In the genomic region with DNA sequence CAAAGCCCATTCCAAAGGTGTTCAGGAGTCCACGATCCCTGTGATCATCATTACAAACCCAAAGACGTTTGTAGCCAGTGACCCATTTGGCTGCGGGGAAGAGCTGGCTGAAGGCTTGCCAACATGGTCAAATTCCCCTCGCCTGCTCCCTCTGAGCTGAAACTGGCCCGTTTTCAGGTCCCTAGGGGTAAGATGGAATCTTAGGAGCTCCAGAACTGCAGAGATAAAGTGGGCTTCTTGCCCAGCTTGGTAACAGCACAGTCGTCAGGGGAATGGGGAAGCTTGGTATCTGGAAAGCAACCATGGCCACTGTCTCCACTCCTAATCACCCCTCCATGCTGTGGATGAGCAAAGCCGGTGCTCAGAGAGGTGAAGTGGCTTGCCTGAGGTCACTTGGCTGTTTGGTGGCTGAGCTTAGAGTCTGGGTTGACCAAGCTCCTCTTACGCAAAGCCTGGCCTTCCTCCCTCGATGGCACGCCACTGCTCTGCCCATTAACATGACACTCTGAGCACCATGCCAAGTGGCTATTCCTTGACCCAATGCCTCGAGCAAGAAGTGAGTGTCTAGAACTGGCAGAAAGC, we compare ENCODE assay signal across 11 cellular contexts.
DNase-seq lines count a peak whose midpoint lies in the region; ATAC-seq and TF ChIP-seq lines count a peak whose summit lies in the region.
"Had no signal": no experiment of that assay in that cellular context is flagged by ENCODE, and none has a peak within 500 bp of the region (broad histone marks: within the 10 kb centered on the region; RNA-seq: fewer than 3 reads in every experiment).

No MANE protein-coding gene starts in this region.

- TF ChIP-seq CTCF in esophagus muscularis mucosa (IDR thresholded peaks at IDR 0.05) (no peak), tibial nerve (IDR thresholded peaks at IDR 0.05) (no peak)

- H3K4me3 ChIP-seq in esophagus muscularis mucosa (no peak overlapping the region), mucosa of rectum (ENCODE audit: low read length in 2 of 2) (no peak overlapping the region), tibial nerve (no peak overlapping the region)
- H3K4me3 ChIP-seq: prostate gland had no signal

- H3K27ac ChIP-seq in esophagus muscularis mucosa (replicated peaks in 1 of 4) (peak overlapping the region; percentile 58 to 84 (median 70)), mucosa of rectum (ENCODE audit: low read depth in 2 of 2, low read length in 2 of 2) (peak overlapping the region; percentile 26 to 58), tibial nerve (peak overlapping the region; percentile 57 to 90 (median 79))

- intact Hi-C loops in esophagus muscularis mucosa (cut with DNase I), result no loop called here

- WGBS in esophagus muscularis mucosa, result 23% methylated on average over 8 of the region's 11 CpGs
- 19 to 25% methylated on average over 11 of the region's 11 CpGs for WGBS in tibial nerve, 2 donors

- DNase-seq in NCI-H446 treated with DMSO at 0.1 percent for 48 hours (lab: John Stamatoyannopoulos, UW), result peak; percentile 52
- DNase-seq in esophagus muscularis mucosa (ENCODE audit: extremely low spot score), result no peak
- DNase-seq in tibial nerve (ENCODE audit: low spot score in 2 of 2), result no peak
- no peak for DNase-seq in activated CD8-positive, alpha-beta memory T cell treated with anti-CD3 and anti-CD28 coated beads for 24 hours
- no peak for DNase-seq in HuH-7.5 (ENCODE audit: low spot score)
- DNase-seq in KBM-7, result no peak
- DNase-seq: activated CD8-positive, alpha-beta T cell treated with anti-CD3 and anti-CD28 coated beads for 36 hours; islet precursor cell had no signal

- in situ Hi-C loops in KBM-7 (cut with MboI; ENCODE audit: low pct_unique_long_range_greater_than_20kb, low sequenced_read_pairs), result no loop called here

- TF ChIP-seq POLR2A in esophagus muscularis mucosa (IDR thresholded peaks at IDR 0.05; ENCODE audit: low read depth) (no peak), tibial nerve (IDR thresholded peaks at IDR 0.05) (no peak)

- TF ChIP-seq EP300 in esophagus muscularis mucosa (IDR thresholded peaks at IDR 0.05) (no peak), tibial nerve (IDR thresholded peaks at IDR 0.05) (peak in 1 of 2 donors; percentile 22)

- no peak for ATAC-seq in HG03354 (IDR thresholded peaks at IDR 0.05; ENCODE audit: poor library complexity, severe bottlenecking, unreplicated experiment)
- ATAC-seq: activated CD8-positive, alpha-beta T cell treated with anti-CD3 and anti-CD28 coated beads for 36 hours had no signal

- no peak overlapping the region for H3K9ac ChIP-seq in mucosa of rectum (ENCODE audit: low read depth in 1 of 2, low read length in 2 of 2)

- peaks cover 0 to 21% (median 20%) of the 10 kb centered on the region in 4 donors for H3K36me3 ChIP-seq in esophagus muscularis mucosa
- peaks cover 10 to 14% of the 10 kb centered on the region in 2 donors for H3K36me3 ChIP-seq in mucosa of rectum (ENCODE audit: control insufficient read depth in 2 of 2, insufficient read depth in 2 of 2, low read length in 2 of 2)
- peaks cover 0 to 9% (median 0%) of the 10 kb centered on the region in 3 donors for H3K36me3 ChIP-seq in tibial nerve
- H3K36me3 ChIP-seq: prostate gland had no signal

- H3K27me3 ChIP-seq in esophagus muscularis mucosa (no peaks in the 10 kb centered on the region), mucosa of rectum (ENCODE audit: control insufficient read depth in 2 of 2, insufficient read depth in 2 of 2, low read length in 2 of 2) (no peaks in the 10 kb centered on the region), tibial nerve (no peaks in the 10 kb centered on the region)

- H3K9me3 ChIP-seq in esophagus muscularis mucosa (no peaks in the 10 kb centered on the region), mucosa of rectum (ENCODE audit: control insufficient read depth in 2 of 2, low read length in 2 of 2) (no peaks in the 10 kb centered on the region), tibial nerve (no peaks in the 10 kb centered on the region)
- H3K9me3 ChIP-seq: prostate gland had no signal

- H3K4me1 ChIP-seq in esophagus muscularis mucosa, result peaks cover 83 to 100% (median 96%) of the 10 kb centered on the region in 4 donors
- peaks cover 49 to 65% of the 10 kb centered on the region in 2 donors for H3K4me1 ChIP-seq in mucosa of rectum (ENCODE audit: control insufficient read depth in 2 of 2, insufficient read depth in 2 of 2, low read length in 2 of 2)
- peaks cover 4 to 100% (median 85%) of the 10 kb centered on the region in 4 donors for H3K4me1 ChIP-seq in tibial nerve
